ENCODE assay signal across 22 cellular contexts in genomic region chr6:10542135-10542689, GRCh38. TPM values are rescaled to one million over a fixed set of nuclear protein-coding genes. Genes with fewer than 3 reads are reported as not detected.
DNase-seq lines count a peak whose midpoint lies in the region; ATAC-seq, FAIRE-seq and TF ChIP-seq lines count a peak whose summit lies in the region.
"Had no signal": no experiment of that assay in that cellular context is flagged by ENCODE, and none has a peak within 500 bp of the region (broad histone marks: within the 10 kb centered on the region; RNA-seq: fewer than 3 reads in every experiment).

No MANE protein-coding gene starts in this region.

- peak; percentile 90 for FAIRE-seq in colon (lab: Jason Lieb, UNC)

- H3K36me3 ChIP-seq in thoracic aorta: no peaks in the 10 kb centered on the region
- H3K36me3 ChIP-seq in SJCRH30: no peaks in the 10 kb centered on the region
- H3K36me3 ChIP-seq: HAP-1, neutrophil, prostate gland had no signal

- no peak overlapping the region for H3K4me3 Mint-ChIP-seq in glutamatergic neuron (ENCODE audit: unreplicated experiment)
- H3K4me3 Mint-ChIP-seq: activated CD8-positive, alpha-beta T cell treated with anti-CD3 and anti-CD28 coated beads for 36 hours; activated naive CD8-positive, alpha-beta T cell treated with anti-CD3 and anti-CD28 coated beads, Interleukin-2, amount 10 ng/mL, durations not matched to agents 7 days and 5 days; CD8-positive, alpha-beta T cell had no signal

- H3K27me3 Mint-ChIP-seq in glutamatergic neuron (ENCODE audit: unreplicated experiment): no peaks in the 10 kb centered on the region
- H3K27me3 Mint-ChIP-seq: activated CD8-positive, alpha-beta T cell treated with anti-CD3 and anti-CD28 coated beads for 36 hours; activated naive CD8-positive, alpha-beta T cell treated with anti-CD3 and anti-CD28 coated beads, Interleukin-2, amount 10 ng/mL, durations not matched to agents 7 days and 5 days had no signal

- H3K27me3 ChIP-seq in thoracic aorta (replicated peaks; ENCODE audit: insufficient read depth): no peaks in the 10 kb centered on the region
- no peaks in the 10 kb centered on the region for H3K27me3 ChIP-seq in SJCRH30
- H3K27me3 ChIP-seq: dorsolateral prefrontal cortex, neutrophil, stomach had no signal

- CTCF ChIA-PET in HEK293T (lab: Yijun Ruan, JAX): interaction anchor here (0.8 kb wide), 1 partner anchor 31 kb away, joined by 3 read pairs; no protein-coding TSS in a partner anchor

- peaks cover 2% of the 10 kb centered on the region for H3K9me3 Mint-ChIP-seq in glutamatergic neuron (ENCODE audit: unreplicated experiment)
- H3K9me3 Mint-ChIP-seq: activated CD8-positive, alpha-beta T cell treated with anti-CD3 and anti-CD28 coated beads for 36 hours had no signal

- ATAC-seq in thoracic aorta (ENCODE audit: insufficient number of reproducible peaks, low FRiP score, low read depth): no peak
- no peak for ATAC-seq in HG03342 (IDR thresholded peaks at IDR 0.05; ENCODE audit: unreplicated experiment)
- ATAC-seq: activated CD8-positive, alpha-beta T cell treated with anti-CD3 and anti-CD28 coated beads for 36 hours; CD8-positive, alpha-beta T cell had no signal

- H3K4me3 ChIP-seq in thoracic aorta (peak overlapping the region; percentile 14), SJCRH30 (no peak overlapping the region)
- H3K4me3 ChIP-seq: dorsolateral prefrontal cortex, HAP-1, prostate gland, stomach had no signal

- TF ChIP-seq CTCF in thoracic aorta (IDR thresholded peaks at IDR 0.05): no peak
- no peak for TF ChIP-seq CTCF in glutamatergic neuron (IDR thresholded peaks at IDR 0.05; ENCODE audit: partially characterized antibody, unreplicated experiment)

- H3K27ac Mint-ChIP-seq in glutamatergic neuron (ENCODE audit: unreplicated experiment): no peak overlapping the region
- H3K27ac Mint-ChIP-seq: activated CD8-positive, alpha-beta T cell treated with anti-CD3 and anti-CD28 coated beads for 36 hours; activated naive CD8-positive, alpha-beta T cell treated with anti-CD3 and anti-CD28 coated beads, Interleukin-2, amount 10 ng/mL, durations not matched to agents 7 days and 5 days; CD8-positive, alpha-beta T cell had no signal

- POLR2A ChIA-PET in HEK293T (lab: Yijun Ruan, JAX): no interaction called here

- H3K9me3 ChIP-seq in thoracic aorta (no peaks in the 10 kb centered on the region), SJCRH30 (replicated peaks) (no peaks in the 10 kb centered on the region)
- H3K9me3 ChIP-seq: HAP-1, neutrophil, prostate gland, stomach had no signal

- H3K36me3 Mint-ChIP-seq in glutamatergic neuron (ENCODE audit: unreplicated experiment): no peaks in the 10 kb centered on the region

- H3K4me1 ChIP-seq in thoracic aorta (ENCODE audit: control insufficient read depth in 1 of 2, low read depth in 2 of 2) (peaks cover 30 to 45% of the 10 kb centered on the region in 2 donors), SJCRH30 (no peaks in the 10 kb centered on the region)
- H3K4me1 ChIP-seq: prostate gland had no signal

- DNase-seq in HEK293T (ENCODE audit: extremely low spot score) (no peak), NOMO-1 (lab: John Stamatoyannopoulos, UW; ENCODE audit: unreplicated experiment in 2 of 2) (peak; percentile 58 to 78), thoracic aorta (ENCODE audit: low spot score) (no peak), SJCRH30 (no peak), glutamatergic neuron (no peak)
- no peak for DNase-seq in NK-92 treated with Interleukin-12 subunit alpha and Interleukin-12 subunit beta, amount 100 ng/mL, for 24 hours (lab: John Stamatoyannopoulos, UW)
- DNase-seq: activated CD8-positive, alpha-beta T cell treated with anti-CD3 and anti-CD28 coated beads for 36 hours; activated naive CD8-positive, alpha-beta T cell treated with anti-CD3 and anti-CD28 coated beads, Interleukin-2, amount 10 ng/mL, durations not matched to agents 7 days and 5 days; CD8-positive, alpha-beta T cell; central memory CD4-positive, alpha-beta T cell; dorsolateral prefrontal cortex; kidney glomerular epithelial cell; NCI-H1436; RPMI8226; stomach; T-helper 9 cell had no signal

- H3K27ac ChIP-seq in thoracic aorta (peak overlapping the region; percentile 55 to 96), SJCRH30 (no peak overlapping the region)
- H3K27ac ChIP-seq: dorsolateral prefrontal cortex, HL-60, neutrophil, prostate gland, stomach had no signal

- no peaks in the 10 kb centered on the region for H3K4me1 Mint-ChIP-seq in glutamatergic neuron (ENCODE audit: low read depth, unreplicated experiment)

TF ChIP-seq in HEK293T, 16 proteins besides CTCF, POLR2A, EP300 and RAD21:
- TF ChIP-seq TARDBP (IDR thresholded peaks at IDR 0.05) (no peak), ZNF384 (IDR thresholded peaks at IDR 0.05) (no peak)
- TF ChIP-seq, protein P1, sequence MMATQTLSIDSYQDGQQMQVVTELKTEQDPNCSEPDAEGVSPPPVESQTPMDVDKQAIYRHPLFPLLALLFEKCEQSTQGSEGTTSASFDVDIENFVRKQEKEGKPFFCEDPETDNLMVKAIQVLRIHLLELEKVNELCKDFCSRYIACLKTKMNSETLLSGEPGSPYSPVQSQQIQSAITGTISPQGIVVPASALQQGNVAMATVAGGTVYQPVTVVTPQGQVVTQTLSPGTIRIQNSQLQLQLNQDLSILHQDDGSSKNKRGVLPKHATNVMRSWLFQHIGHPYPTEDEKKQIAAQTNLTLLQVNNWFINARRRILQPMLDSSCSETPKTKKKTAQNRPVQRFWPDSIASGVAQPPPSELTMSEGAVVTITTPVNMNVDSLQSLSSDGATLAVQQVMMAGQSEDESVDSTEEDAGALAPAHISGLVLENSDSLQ (IDR thresholded peaks at IDR 0.05): peak; percentile 86

RNA-seq across cellular contexts. Expression of gene GCNT2, which starts 21.1 kb away (rescaled TPM):
- total RNA-seq in thoracic aorta: 10 to 100 TPM; 29.1 to 44.9 TPM
- 0.14 and 0.28 TPM in 2 replicates for total RNA-seq in SJCRH30 (2014; rRNA removed; shearing (Covaris generic))
- 13.2 TPM for total RNA-seq in glutamatergic neuron (ENCODE audit: unreplicated experiment)

Comparison
In these comparisons a context has a peak if more than half of its experiments do, and no peak if none do; other contexts are left out.
1. DNase-seq: peak in NOMO-1 (2 of 2); none in HEK293T (single experiment), thoracic aorta (single experiment), SJCRH30 (0 of 2), glutamatergic neuron (single experiment) and NK-92 treated with Interleukin-12 subunit alpha and Interleukin-12 subunit beta, amount 100 ng/mL, for 24 hours (single experiment).
2. RNA of gene GCNT2, which starts 21.1 kb away (total RNA-seq): 29.1 to 44.9 TPM in thoracic aorta and 13.2 TPM in glutamatergic neuron (single experiment); 0.14 to 0.28 TPM in SJCRH30; every median in the first group is over 10 times any median in the second.